29 cellular contexts compared by ENCODE assay signal in the genomic region with DNA sequence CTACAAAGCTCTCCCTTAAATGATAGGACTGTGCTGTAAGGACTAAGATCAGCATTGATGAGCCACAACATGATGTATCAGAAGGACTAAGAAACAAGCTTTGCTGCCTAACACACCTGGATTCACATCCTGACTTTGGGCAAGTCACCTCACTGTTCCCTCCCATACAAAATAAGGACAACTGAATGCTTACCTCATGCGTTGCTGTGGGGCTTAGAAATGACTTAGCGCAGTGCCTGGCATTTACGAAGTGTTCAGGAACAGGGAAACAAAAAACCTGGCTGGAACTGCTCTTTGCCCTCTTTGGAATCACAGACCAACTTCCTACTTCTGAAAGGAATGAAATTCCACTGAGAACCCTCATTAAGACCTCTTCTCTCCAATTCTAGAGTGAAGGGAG.
"Had no signal": no experiment of that assay in that cellular context is flagged by ENCODE, and none has a peak within 500 bp of the region (broad histone marks: within the 10 kb centered on the region; RNA-seq: fewer than 3 reads in every experiment).

No MANE protein-coding gene starts in this region.

- ATAC-seq: activated naive CD4-positive, alpha-beta T cell treated with anti-CD3 and anti-CD28 coated beads, Interleukin-2, amount 50 U/mL, for 72 hours; activated naive CD8-positive, alpha-beta T cell treated with anti-CD3 and anti-CD28 coated beads, Interleukin-2, amount 50 U/mL, for 24 hours; activated T-cell treated with anti-CD3 and anti-CD28 coated beads, Interleukin-2, amount 50 U/mL, for 4 hours; Panc1; Right ventricle myocardium inferior; SK-N-SH treated with all-trans-retinoic acid at 6 μM for 48 hours had no signal

- H3K9me3 ChIP-seq: MG63, SJCRH30 had no signal

- H3K27ac Mint-ChIP-seq: activated CD4-positive, alpha-beta T cell treated with anti-CD3 and anti-CD28 coated beads, Interleukin-2, amount 10 ng/mL, durations not matched to agents 24 days and 14 days; activated naive CD4-positive, alpha-beta T cell treated with anti-CD3 and anti-CD28 coated beads, Interleukin-2, amount 50 U/mL, for 72 hours; activated naive CD8-positive, alpha-beta T cell treated with anti-CD3 and anti-CD28 coated beads, Interleukin-2, amount 50 U/mL, for 24 hours; brain; T-helper 2 cell treated with Interferon-gamma antibody and Interleukin-4, amounts not matched to agents 5 μg/mL and 100 μg/mL, for 36 hours had no signal

- H3K4me3 Mint-ChIP-seq: activated CD4-positive, alpha-beta T cell treated with anti-CD3 and anti-CD28 coated beads, Interleukin-2, amount 10 ng/mL, durations not matched to agents 24 days and 14 days; activated naive CD8-positive, alpha-beta T cell treated with anti-CD3 and anti-CD28 coated beads, Interleukin-2, amount 50 U/mL, for 24 hours; activated T-cell treated with anti-CD3 and anti-CD28 coated beads, Interleukin-2, amount 50 U/mL, for 4 hours; T-helper 2 cell treated with Interferon-gamma antibody and Interleukin-4, amounts not matched to agents 5 μg/mL and 100 μg/mL, for 36 hours had no signal

- H3K4me1 Mint-ChIP-seq: activated CD4-positive, alpha-beta T cell treated with anti-CD3 and anti-CD28 coated beads, Interleukin-2, amount 10 ng/mL, durations not matched to agents 24 days and 14 days; activated naive CD8-positive, alpha-beta T cell treated with anti-CD3 and anti-CD28 coated beads, Interleukin-2, amount 50 U/mL, for 24 hours had no signal

- H3K36me3 Mint-ChIP-seq: activated naive CD4-positive, alpha-beta T cell treated with anti-CD3 and anti-CD28 coated beads, Interleukin-2, amount 50 U/mL, for 72 hours; brain had no signal

- H3K36me3 ChIP-seq: MG63, SJCRH30 had no signal

- FAIRE-seq: astrocyte had no signal

- H3K27me3 ChIP-seq: MG63, SJCRH30 had no signal

- H3K4me3 ChIP-seq: MG63, SJCRH30 had no signal

- DNase-seq: activated CD4-positive, alpha-beta T cell treated with anti-CD3 and anti-CD28 coated beads for 1 hour; activated CD4-positive, alpha-beta T cell treated with anti-CD3 and anti-CD28 coated beads, Interleukin-2, amount 10 ng/mL, durations not matched to agents 24 days and 14 days; activated CD4-positive, alpha-beta T cell treated with anti-CD3 and anti-CD28 coated beads, Interleukin-2, amount 50 U/mL, for 48 hours; activated CD8-positive, alpha-beta memory T cell treated with anti-CD3 and anti-CD28 coated beads for 24 hours; activated effector memory CD4-positive, alpha-beta T cell treated with anti-CD3 and anti-CD28 coated beads, Interleukin-2, amount 50 U/mL, for 16 hours; activated naive CD4-positive, alpha-beta T cell treated with Interleukin-2 at 50 U/mL for 16 hours; activated naive CD8-positive, alpha-beta T cell treated with anti-CD3 and anti-CD28 coated beads, Interleukin-2, amount 50 U/mL, for 24 hours; activated T-cell treated with anti-CD3 and anti-CD28 coated beads, Interleukin-2, amount 50 U/mL, for 4 hours; amniotic stem cell; MG63; NCI-H1105; NCI-H1436; NCI-H1694 treated with DMSO at 0.1 percent for 48 hours; NCI-H2029 treated with DMSO at 0.1 percent for 48 hours; NCI-H345; NCI-H510A; NCI-H526 treated with DMSO at 0.1 percent for 48 hours; NK-92 treated with Interleukin-12 subunit alpha and Interleukin-12 subunit beta, amount 100 ng/mL, for 24 hours; OCI-M1; RPMI8226; SJCRH30; SW 1271 had no signal

- H3K9me3 Mint-ChIP-seq: activated CD4-positive, alpha-beta T cell treated with anti-CD3 and anti-CD28 coated beads, Interleukin-2, amount 10 ng/mL, durations not matched to agents 24 days and 14 days; activated naive CD4-positive, alpha-beta T cell treated with anti-CD3 and anti-CD28 coated beads, Interleukin-2, amount 50 U/mL, for 72 hours; activated naive CD8-positive, alpha-beta T cell treated with anti-CD3 and anti-CD28 coated beads, Interleukin-2, amount 50 U/mL, for 24 hours; activated T-cell treated with anti-CD3 and anti-CD28 coated beads, Interleukin-2, amount 50 U/mL, for 4 hours; brain; T-helper 2 cell treated with Interferon-gamma antibody and Interleukin-4, amounts not matched to agents 5 μg/mL and 100 μg/mL, for 36 hours had no signal

- H3K27ac ChIP-seq: SJCRH30 had no signal
